ENCODE assay signal across 17 cellular contexts in the genomic region with DNA sequence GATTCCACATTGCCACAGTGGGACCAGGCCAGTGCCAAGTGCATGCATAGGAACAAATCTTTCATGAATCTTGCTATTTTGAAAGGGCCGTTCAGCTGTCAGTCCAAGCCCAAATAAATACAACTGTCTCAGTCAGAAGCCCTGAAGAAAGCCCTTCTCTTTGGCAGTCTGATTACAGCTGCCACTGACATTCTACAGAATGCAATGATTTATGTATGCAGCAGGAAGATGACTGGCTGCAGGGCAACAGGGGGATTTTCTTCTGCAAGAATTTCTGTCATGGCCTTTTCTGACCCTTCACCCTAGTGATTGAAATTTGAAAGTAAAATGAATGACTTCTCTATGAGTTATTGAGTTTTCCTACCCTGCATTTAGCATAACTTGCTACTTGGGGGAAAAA.
"Had no signal": no experiment of that assay in that cellular context is flagged by ENCODE, and none has a peak within 500 bp of the region (broad histone marks: within the 10 kb centered on the region; RNA-seq: fewer than 3 reads in every experiment).

No MANE protein-coding gene starts in this region.

- H3K27me3 ChIP-seq: hepatocyte, ovary, stomach, testis, upper lobe of left lung had no signal

- H3K27ac ChIP-seq: hepatocyte, left ventricle myocardium inferior, ovary, stomach, testis, upper lobe of left lung had no signal

- H3K4me2 ChIP-seq: hepatocyte had no signal

- H3K4me3 Mint-ChIP-seq: activated naive CD8-positive, alpha-beta T cell treated with anti-CD3 and anti-CD28 coated beads, Interleukin-2, amount 10 ng/mL, durations not matched to agents 7 days and 5 days; activated T-helper 1 cell treated with anti-CD3 and anti-CD28 coated beads, Interleukin-12 subunit alpha, Interleukin-12 subunit beta, Interleukin-2, Interleukin-4 antibody, amounts not matched to agents 30 ng/mL and 10 ng/mL and 1 ng/mL, durations not matched to agents 14 hours and 24 hours and 36 hours; natural killer cell treated with Interleukin-12 subunit alpha and Interleukin-12 subunit beta and Interleukin-15 and Interleukin-18, amount 100 ng/mL, for 72 hours; T-cell had no signal

- H3K27ac Mint-ChIP-seq: activated naive CD8-positive, alpha-beta T cell treated with anti-CD3 and anti-CD28 coated beads, Interleukin-2, amount 10 ng/mL, durations not matched to agents 7 days and 5 days; activated T-helper 1 cell treated with anti-CD3 and anti-CD28 coated beads, Interleukin-12 subunit alpha, Interleukin-12 subunit beta, Interleukin-2, Interleukin-4 antibody, amounts not matched to agents 30 ng/mL and 10 ng/mL and 1 ng/mL, durations not matched to agents 14 hours and 24 hours and 36 hours; natural killer cell treated with Interleukin-12 subunit alpha and Interleukin-12 subunit beta and Interleukin-15 and Interleukin-18, amount 100 ng/mL, for 72 hours; T-cell had no signal

- H2AFZ ChIP-seq: hepatocyte had no signal

- H3K79me2 ChIP-seq: hepatocyte had no signal

- ATAC-seq: natural killer cell treated with Interleukin-12 subunit alpha and Interleukin-12 subunit beta and Interleukin-15 and Interleukin-18, amount 100 ng/mL, for 72 hours; sciatic nerve; T-cell had no signal

- H3K9me3 ChIP-seq: left ventricle myocardium inferior, ovary, stomach, testis, upper lobe of left lung had no signal

- H3K9me3 Mint-ChIP-seq: activated naive CD8-positive, alpha-beta T cell treated with anti-CD3 and anti-CD28 coated beads, Interleukin-2, amount 10 ng/mL, durations not matched to agents 7 days and 5 days; activated T-helper 1 cell treated with anti-CD3 and anti-CD28 coated beads, Interleukin-12 subunit alpha, Interleukin-12 subunit beta, Interleukin-2, Interleukin-4 antibody, amounts not matched to agents 30 ng/mL and 10 ng/mL and 1 ng/mL, durations not matched to agents 14 hours and 24 hours and 36 hours; natural killer cell treated with Interleukin-12 subunit alpha and Interleukin-12 subunit beta and Interleukin-15 and Interleukin-18, amount 100 ng/mL, for 72 hours had no signal

- H3K4me1 Mint-ChIP-seq: activated naive CD8-positive, alpha-beta T cell treated with anti-CD3 and anti-CD28 coated beads, Interleukin-2, amount 10 ng/mL, durations not matched to agents 7 days and 5 days; T-cell had no signal

- H3K36me3 Mint-ChIP-seq: activated naive CD8-positive, alpha-beta T cell treated with anti-CD3 and anti-CD28 coated beads, Interleukin-2, amount 10 ng/mL, durations not matched to agents 7 days and 5 days; natural killer cell treated with Interleukin-12 subunit alpha and Interleukin-12 subunit beta and Interleukin-15 and Interleukin-18, amount 100 ng/mL, for 72 hours; T-cell had no signal

- H3K36me3 ChIP-seq: left ventricle myocardium inferior, ovary, stomach, upper lobe of left lung had no signal

- H3K4me3 ChIP-seq: hepatocyte, left ventricle myocardium inferior, ovary, stomach, testis, upper lobe of left lung had no signal

- H3K4me1 ChIP-seq: left ventricle myocardium inferior, stomach, upper lobe of left lung had no signal

- DNase-seq: activated CD4-positive, alpha-beta T cell treated with anti-CD3 and anti-CD28 coated beads, Interleukin-2, amount 50 U/mL, for 1 hour; activated CD8-positive, alpha-beta memory T cell treated with anti-CD3 and anti-CD28 coated beads for 24 hours; activated naive CD8-positive, alpha-beta T cell treated with anti-CD3 and anti-CD28 coated beads, Interleukin-2, amount 10 ng/mL, durations not matched to agents 7 days and 5 days; cerebellar nuclear complex; effector memory CD4-positive, alpha-beta T cell; left ventricle myocardium inferior; ovary; stimulated activated CD4-positive, alpha-beta T cell treated with anti-CD3 and anti-CD28 coated beads, Interleukin-2, amount 100 ng/mL, for 24 hours; stomach; T-cell; T-helper 9 cell; testis; upper lobe of left lung had no signal
